In genomic region chr20:2798814-2799213, GRCh38 we compare ENCODE assay signal across 12 cellular contexts. TPM values are rescaled to one million over a fixed set of nuclear protein-coding genes. Genes with fewer than 3 reads are reported as not detected.
DNase-seq lines count a peak whose midpoint lies in the region; ATAC-seq, FAIRE-seq and TF ChIP-seq lines count a peak whose summit lies in the region.
"Had no signal": no experiment of that assay in that cellular context is flagged by ENCODE, and none has a peak within 500 bp of the region (broad histone marks: within the 10 kb centered on the region; RNA-seq: fewer than 3 reads in every experiment).

No MANE protein-coding gene starts in this region.

- TF ChIP-seq EP300 in K562 (IDR thresholded peaks at IDR 0.05; ENCODE audit: low read length), result no peak

- CTCF ChIA-PET in K562 (lab: Yijun Ruan, JAX; ENCODE audit: low intra/inter-chr PET ratio), result no interaction called here

- no peak for TF ChIP-seq POLR2A in K562 (conservative IDR thresholded peaks at IDR 0.05)

- no peaks in the 10 kb centered on the region for H3K9me3 Mint-ChIP-seq in natural killer cell

- DNase-seq in DMS79 treated with DMSO at 0.1 percent for 48 hours (lab: John Stamatoyannopoulos, UW) (peak; percentile 35), HT1080 (ENCODE audit: low read depth) (peak; percentile 14), K562 (ENCODE audit: extremely low read depth in 1 of 4, low spot score in 3 of 4) (peak in 1 of 4 experiments; percentile 28), natural killer cell (no peak), DMS153 treated with DMSO at 0.1 percent for 48 hours (lab: John Stamatoyannopoulos, UW; ENCODE audit: unreplicated experiment) (no peak)
- DNase-seq in NK-92 treated with Interleukin-12 subunit alpha and Interleukin-12 subunit beta, amount 100 ng/mL, for 24 hours (lab: John Stamatoyannopoulos, UW), result no peak
- DNase-seq: activated CD4-positive, CD25-positive, alpha-beta regulatory T cell; NCI-H1694 treated with DMSO at 0.1 percent for 48 hours had no signal

- H3K9me3 ChIP-seq in K562 (replicated peaks; ENCODE audit: control insufficient read depth, insufficient read depth, low read depth, low read length), result no peaks in the 10 kb centered on the region

- no peaks in the 10 kb centered on the region for H3K79me2 ChIP-seq in K562 (ENCODE audit: control insufficient read depth, insufficient read depth, low read length)

- POLR2A ChIA-PET in K562 (lab: Yijun Ruan, JAX), result interaction anchor here (0.6 kb wide), 1 partner anchor 74 kb away, joined by 3 read pairs; no protein-coding TSS in a partner anchor

- WGBS in K562 (ENCODE audit: insufficient coverage, low coverage, missing lambda C conversion rate), result 23% methylated on average over 5 of the region's 6 CpGs

- FAIRE-seq in K562 (lab: Jason Lieb, UNC), result no peak

- H3K27ac Mint-ChIP-seq in natural killer cell, result no peak overlapping the region

- H3K4me1 Mint-ChIP-seq in natural killer cell, result peaks cover 25 to 26% of the 10 kb centered on the region in 2 donors

- ATAC-seq in K562 (peak; percentile 53), natural killer cell (no peak), GM19395 (IDR thresholded peaks at IDR 0.05; ENCODE audit: unreplicated experiment) (no peak)

- H3K4me1 ChIP-seq in K562 (replicated peaks in 1 of 2; ENCODE audit: control insufficient read depth in 2 of 2, insufficient read depth in 2 of 2, low read length in 2 of 2), result peaks cover 4 to 34% of the 10 kb centered on the region in 2 experiments; a peak in 4 of 5 replicates

- no peak overlapping the region for H3K4me3 ChIP-seq in K562

- H4K20me1 ChIP-seq in K562 (replicated peaks; ENCODE audit: control insufficient read depth, insufficient read depth, low read length), result peaks cover 12% of the 10 kb centered on the region; the same call in 1 of the 2 replicates

- no peak overlapping the region for H2AFZ ChIP-seq in K562 (ENCODE audit: low read depth, low read length)

- peaks cover 11 to 53% of the 10 kb centered on the region in 2 experiments; a peak in 4 of 5 replicates for H3K27me3 ChIP-seq in K562 (ENCODE audit: control insufficient read depth in 2 of 2, insufficient read depth in 2 of 2, low read length in 2 of 2)

- H3K27me3 Mint-ChIP-seq in natural killer cell (ENCODE audit: low read depth in 2 of 2), result peaks cover 35 to 48% of the 10 kb centered on the region in 2 donors

- TF ChIP-seq RAD21 in K562 (CRISPR knock-in tag; conservative IDR thresholded peaks at IDR 0.05 in 1 of 2, IDR thresholded peaks at IDR 0.05 in 1 of 2), result no peak

- TF ChIP-seq CTCF in K562 (IDR thresholded peaks at IDR 0.05 in 2 of 3, conservative IDR thresholded peaks at IDR 0.05 in 1 of 3; ENCODE audit: insufficient read depth in 2 of 3, low read depth in 1 of 3, low read length in 3 of 3) (no peak), natural killer cell (IDR thresholded peaks at IDR 0.05) (no peak)

- no TSS peak for BruUV-seq in K562 (replicated peaks; lab: Mats Ljungman, UMichigan)

- no peak overlapping the region for H3K9ac ChIP-seq in K562 (ENCODE audit: insufficient read depth in 1 of 2, low read depth in 2 of 2, low read length in 2 of 2)

- H3K9me1 ChIP-seq in K562 (ENCODE audit: control insufficient read depth, insufficient read depth, low read length), result no peaks in the 10 kb centered on the region

- H3K36me3 Mint-ChIP-seq in natural killer cell, result no peaks in the 10 kb centered on the region

- in situ Hi-C loops in K562 (cut with MboI), result no loop called here

- H3K36me3 ChIP-seq in K562 (ENCODE audit: control insufficient read depth, insufficient read depth, low read length), result no peaks in the 10 kb centered on the region

- peak overlapping the region; percentile 94 for H3K4me3 Mint-ChIP-seq in natural killer cell

- intact Hi-C loops in K562 (cut with micrococcal nuclease) (no loop called here), natural killer cell (cut with micrococcal nuclease) (no loop called here)

- no peak overlapping the region for H3K27ac ChIP-seq in K562 (ENCODE audit: extremely low read depth, low read depth, low read length)
- H3K27ac ChIP-seq: epithelial cell of prostate had no signal

- no peak overlapping the region for H3K4me2 ChIP-seq in K562 (ENCODE audit: insufficient read depth, low read length)

RNA-seq across cellular contexts. Expression of gene CPXM1, which starts 1.6 kb away (rescaled TPM):
- not detected in 2 replicates for total RNA-seq in HT1080 (2014; rRNA removed; shearing (Covaris generic))
- polyA plus RNA-seq in HT1080 (2015; cell fraction: cytosol; rRNA removed), result 0.02 and 0.03 TPM in 2 replicates
- polyA plus RNA-seq in HT1080 (2015; cell fraction: nucleus; rRNA removed), result 0.11 TPM in 1 of 2 replicates, not detected in the other
- total RNA-seq in K562 (2011; cell fraction: chromatin; rRNA removed; ENCODE audit: low replicate concordance), result 4.1 and 15.4 TPM in 2 replicates
- 6.3 and 13.0 TPM in 2 replicates for total RNA-seq in K562 (2011; cell fraction: nucleolus; rRNA removed)
- 5.3 and 5.7 TPM in 2 replicates for total RNA-seq in K562 (2011; cell fraction: nucleoplasm; rRNA removed)
- total RNA-seq in K562 (2014; rRNA removed) (0.32 and 0.41 TPM in 2 replicates), K562 (2014; rRNA removed; fragmentation: Illumina TruSeq; extraction: Trizol) (0.07 and 0.13 TPM in 2 replicates), K562 (2015; rRNA removed; fragmentation: Illumina TruSeq; extraction: Trizol) (0.04 TPM in 1 of 2 replicates, not detected in the other), K562 (2021) (0.47 and 0.49 TPM in 2 replicates), natural killer cell (1 to 10 TPM in 2 of 3 donors, under 1 TPM in 1; 0.49 to 2.3 (median 1.5) TPM)
- polyA plus RNA-seq in K562 (2011; rRNA removed) (1.1 and 4.5 TPM in 2 replicates), K562 (2014; fragmentation: Illumina TruSeq; extraction: Trizol) (0.45 and 0.50 TPM in 2 replicates), K562 (2014; fragmentation: Nextera tagmentation; extraction: Ambion mirVana) (not detected), K562 (2014; rRNA removed) (0.28 and 0.37 TPM in 2 replicates)
- polyA plus RNA-seq in K562 (2011; cell fraction: cytosol; rRNA removed), result 3.0 and 3.8 TPM in 2 replicates
- polyA plus RNA-seq in K562 (2011; cell fraction: nucleus; rRNA removed), result 13.5 and 29.6 TPM in 2 replicates
- 0.18 and 0.86 TPM in 2 replicates for polyA plus RNA-seq in K562 (2012)
- 0.67 and 1.1 TPM in 2 replicates for polyA minus RNA-seq in K562 (2011; rRNA and poly(A)+ RNA removed)
- 0.55 and 0.86 TPM in 2 replicates for polyA minus RNA-seq in K562 (2011; cell fraction: cytosol; rRNA and poly(A)+ RNA removed)
- polyA minus RNA-seq in K562 (2011; cell fraction: nucleus; rRNA and poly(A)+ RNA removed), result 1.1 and 3.6 TPM in 2 replicates

RNA-seq across cellular contexts. Expression of gene C20orf141, which starts 16.0 kb away (rescaled TPM):
- total RNA-seq in HT1080 (2014; rRNA removed; shearing (Covaris generic)), result 0.50 TPM in 1 of 2 replicates, not detected in the other
- polyA plus RNA-seq in HT1080 (2015; cell fraction: cytosol; rRNA removed), result 0.19 and 0.36 TPM in 2 replicates
- 0.73 TPM in 1 of 2 replicates, not detected in the other for polyA plus RNA-seq in HT1080 (2015; cell fraction: nucleus; rRNA removed)
- not detected in 2 replicates for total RNA-seq in K562 (2011; cell fraction: chromatin; rRNA removed; ENCODE audit: low replicate concordance)
- total RNA-seq in K562 (2011; cell fraction: nucleolus; rRNA removed), result not detected in 2 replicates
- not detected in 2 replicates for total RNA-seq in K562 (2011; cell fraction: nucleoplasm; rRNA removed)
- total RNA-seq in K562 (2014; rRNA removed) (not detected in 2 replicates), K562 (2014; rRNA removed; fragmentation: Illumina TruSeq; extraction: Trizol) (not detected in 2 replicates), K562 (2015; rRNA removed; fragmentation: Illumina TruSeq; extraction: Trizol) (not detected in 2 replicates), K562 (2021) (not detected in 2 replicates), natural killer cell (not detected)
- polyA plus RNA-seq in K562 (2011; rRNA removed) (not detected in 2 replicates), K562 (2014; fragmentation: Illumina TruSeq; extraction: Trizol) (not detected in 2 replicates), K562 (2014; fragmentation: Nextera tagmentation; extraction: Ambion mirVana) (not detected), K562 (2014; rRNA removed) (not detected in 2 replicates)
- 0.13 TPM in 1 of 2 replicates, not detected in the other for polyA plus RNA-seq in K562 (2011; cell fraction: cytosol; rRNA removed)
- polyA plus RNA-seq in K562 (2011; cell fraction: nucleus; rRNA removed), result not detected in 2 replicates
- polyA plus RNA-seq in K562 (2012), result not detected in 2 replicates
- polyA minus RNA-seq in K562 (2011; rRNA and poly(A)+ RNA removed), result not detected in 2 replicates
- polyA minus RNA-seq in K562 (2011; cell fraction: cytosol; rRNA and poly(A)+ RNA removed), result not detected in 2 replicates
- not detected in 2 replicates for polyA minus RNA-seq in K562 (2011; cell fraction: nucleus; rRNA and poly(A)+ RNA removed)
- total RNA-seq: G401, ureter had no signal

RNA-seq across cellular contexts. Expression of gene TMEM239, which starts 17.4 kb away (rescaled TPM):
- not detected in 2 replicates for total RNA-seq in HT1080 (2014; rRNA removed; shearing (Covaris generic))
- not detected in 2 replicates for polyA plus RNA-seq in HT1080 (2015; cell fraction: cytosol; rRNA removed)
- not detected in 2 replicates for polyA plus RNA-seq in HT1080 (2015; cell fraction: nucleus; rRNA removed)
- total RNA-seq in K562 (2011; cell fraction: chromatin; rRNA removed; ENCODE audit: low replicate concordance), result 0.21 TPM in 1 of 2 replicates, not detected in the other
- not detected in 2 replicates for total RNA-seq in K562 (2011; cell fraction: nucleolus; rRNA removed)
- not detected in 2 replicates for total RNA-seq in K562 (2011; cell fraction: nucleoplasm; rRNA removed)
- not detected in 2 replicates for total RNA-seq in K562 (2014; rRNA removed)
- not detected in 2 replicates for total RNA-seq in K562 (2014; rRNA removed; fragmentation: Illumina TruSeq; extraction: Trizol)
- total RNA-seq in K562 (2015; rRNA removed; fragmentation: Illumina TruSeq; extraction: Trizol), result not detected in 2 replicates
- not detected in 2 replicates for total RNA-seq in K562 (2021)
- polyA plus RNA-seq in K562 (2011; rRNA removed), result not detected in 2 replicates
- polyA plus RNA-seq in K562 (2011; cell fraction: cytosol; rRNA removed), result not detected in 2 replicates
- polyA plus RNA-seq in K562 (2011; cell fraction: nucleus; rRNA removed), result not detected in 2 replicates
- polyA plus RNA-seq in K562 (2012), result not detected in 2 replicates
- polyA plus RNA-seq in K562 (2014; fragmentation: Illumina TruSeq; extraction: Trizol), result not detected in 2 replicates
- polyA plus RNA-seq in K562 (2014; fragmentation: Nextera tagmentation; extraction: Ambion mirVana), result not detected
- not detected in 2 replicates for polyA plus RNA-seq in K562 (2014; rRNA removed)
- polyA minus RNA-seq in K562 (2011; rRNA and poly(A)+ RNA removed), result not detected in 2 replicates
- not detected in 2 replicates for polyA minus RNA-seq in K562 (2011; cell fraction: cytosol; rRNA and poly(A)+ RNA removed)
- not detected in 2 replicates for polyA minus RNA-seq in K562 (2011; cell fraction: nucleus; rRNA and poly(A)+ RNA removed)
- not detected for total RNA-seq in natural killer cell
- total RNA-seq: G401, ureter had no signal

RNA-seq across cellular contexts. Expression of gene PCED1A, which starts 41.6 kb away (rescaled TPM):
- total RNA-seq in HT1080 (2014; rRNA removed; shearing (Covaris generic)), result 26.2 and 29.3 TPM in 2 replicates
- 26.3 and 29.2 TPM in 2 replicates for polyA plus RNA-seq in HT1080 (2015; cell fraction: cytosol; rRNA removed)
- 134 and 153 TPM in 2 replicates for polyA plus RNA-seq in HT1080 (2015; cell fraction: nucleus; rRNA removed)
- 10.2 and 20.9 TPM in 2 replicates for total RNA-seq in K562 (2011; cell fraction: chromatin; rRNA removed; ENCODE audit: low replicate concordance)
- 24.3 and 24.6 TPM in 2 replicates for total RNA-seq in K562 (2011; cell fraction: nucleolus; rRNA removed)
- total RNA-seq in K562 (2011; cell fraction: nucleoplasm; rRNA removed), result 14.3 and 20.0 TPM in 2 replicates
- total RNA-seq in K562 (2014; rRNA removed) (6.2 and 6.4 TPM in 2 replicates), K562 (2014; rRNA removed; fragmentation: Illumina TruSeq; extraction: Trizol) (1.5 and 2.0 TPM in 2 replicates), K562 (2015; rRNA removed; fragmentation: Illumina TruSeq; extraction: Trizol) (2.4 and 2.9 TPM in 2 replicates), K562 (2021) (8.9 and 9.4 TPM in 2 replicates), natural killer cell (10 to 100 TPM; 70.3 to 76.5 (median 71.1) TPM)
- polyA plus RNA-seq in K562 (2011; rRNA removed) (7.4 and 20.2 TPM in 2 replicates), K562 (2014; fragmentation: Illumina TruSeq; extraction: Trizol) (4.3 and 5.9 TPM in 2 replicates), K562 (2014; fragmentation: Nextera tagmentation; extraction: Ambion mirVana) (1 to 10 TPM; 1.6 to 3.2 TPM), K562 (2014; rRNA removed) (11.5 and 12.5 TPM in 2 replicates)
- polyA plus RNA-seq in K562 (2011; cell fraction: cytosol; rRNA removed), result 12.4 and 18.8 TPM in 2 replicates
- polyA plus RNA-seq in K562 (2011; cell fraction: nucleus; rRNA removed), result 117 and 147 TPM in 2 replicates
- polyA plus RNA-seq in K562 (2012), result 8.6 and 18.7 TPM in 2 replicates
- 0.60 and 1.3 TPM in 2 replicates for polyA minus RNA-seq in K562 (2011; rRNA and poly(A)+ RNA removed)
- polyA minus RNA-seq in K562 (2011; cell fraction: cytosol; rRNA and poly(A)+ RNA removed), result 2.9 and 10.5 TPM in 2 replicates
- 17.8 and 20.9 TPM in 2 replicates for polyA minus RNA-seq in K562 (2011; cell fraction: nucleus; rRNA and poly(A)+ RNA removed)

RNA-seq across cellular contexts. Expression of gene VPS16, which starts 41.7 kb away (rescaled TPM):
- 32.6 TPM in 2 replicates for total RNA-seq in HT1080 (2014; rRNA removed; shearing (Covaris generic))
- polyA plus RNA-seq in HT1080 (2015; cell fraction: cytosol; rRNA removed), result 21.0 and 22.5 TPM in 2 replicates
- polyA plus RNA-seq in HT1080 (2015; cell fraction: nucleus; rRNA removed), result 99.9 and 105 TPM in 2 replicates
- 27.2 and 64.0 TPM in 2 replicates for total RNA-seq in K562 (2011; cell fraction: chromatin; rRNA removed; ENCODE audit: low replicate concordance)
- 34.3 and 43.7 TPM in 2 replicates for total RNA-seq in K562 (2011; cell fraction: nucleolus; rRNA removed)
- 23.7 and 26.5 TPM in 2 replicates for total RNA-seq in K562 (2011; cell fraction: nucleoplasm; rRNA removed)
- total RNA-seq in K562 (2014; rRNA removed), result 16.7 and 18.7 TPM in 2 replicates
- total RNA-seq in K562 (2014; rRNA removed; fragmentation: Illumina TruSeq; extraction: Trizol), result 7.0 and 11.3 TPM in 2 replicates
- 13.8 and 15.3 TPM in 2 replicates for total RNA-seq in K562 (2015; rRNA removed; fragmentation: Illumina TruSeq; extraction: Trizol)
- 22.4 and 24.7 TPM in 2 replicates for total RNA-seq in K562 (2021)
- 18.0 and 35.5 TPM in 2 replicates for polyA plus RNA-seq in K562 (2011; rRNA removed)
- 25.3 and 30.6 TPM in 2 replicates for polyA plus RNA-seq in K562 (2011; cell fraction: cytosol; rRNA removed)
- 115 and 170 TPM in 2 replicates for polyA plus RNA-seq in K562 (2011; cell fraction: nucleus; rRNA removed)
- polyA plus RNA-seq in K562 (2012), result 18.7 and 36.5 TPM in 2 replicates
- polyA plus RNA-seq in K562 (2014; fragmentation: Illumina TruSeq; extraction: Trizol), result 14.0 and 15.4 TPM in 2 replicates
- 10 to 100 TPM in 1 of 2 experiments, 1 to 10 TPM in 1; 6.8 to 10.2 TPM for polyA plus RNA-seq in K562 (2014; fragmentation: Nextera tagmentation; extraction: Ambion mirVana)
- 19.2 and 19.6 TPM in 2 replicates for polyA plus RNA-seq in K562 (2014; rRNA removed)
- 18.7 and 22.6 TPM in 2 replicates for polyA minus RNA-seq in K562 (2011; rRNA and poly(A)+ RNA removed)
- 15.3 and 31.1 TPM in 2 replicates for polyA minus RNA-seq in K562 (2011; cell fraction: cytosol; rRNA and poly(A)+ RNA removed)
- 24.4 and 39.9 TPM in 2 replicates for polyA minus RNA-seq in K562 (2011; cell fraction: nucleus; rRNA and poly(A)+ RNA removed)
- total RNA-seq in natural killer cell, result 100 to 1,000 TPM; 108 to 118 (median 109) TPM

Comparison
In these comparisons a context has a peak if more than half of its experiments do, and no peak if none do; other contexts are left out.
1. DNase-seq: peak in DMS79 treated with DMSO at 0.1 percent for 48 hours (single experiment) and HT1080 (single experiment); none in natural killer cell (single experiment), NK-92 treated with Interleukin-12 subunit alpha and Interleukin-12 subunit beta, amount 100 ng/mL, for 24 hours (single experiment) and DMS153 treated with DMSO at 0.1 percent for 48 hours (single experiment).